In genomic region chr11:111309516-111309915, GRCh38 we compare ENCODE assay signal across 26 cellular contexts.
DNase-seq lines count a peak whose midpoint lies in the region; ATAC-seq, FAIRE-seq and TF ChIP-seq lines count a peak whose summit lies in the region.
"Had no signal": no experiment of that assay in that cellular context is flagged by ENCODE, and none has a peak within 500 bp of the region (broad histone marks: within the 10 kb centered on the region; RNA-seq: fewer than 3 reads in every experiment).

No MANE protein-coding gene starts in this region.

- ATAC-seq in HG03135 (IDR thresholded peaks at IDR 0.05; ENCODE audit: unreplicated experiment) (no peak), HG02798 (IDR thresholded peaks at IDR 0.05; ENCODE audit: poor library complexity, unreplicated experiment) (no peak)
- no peak for ATAC-seq in activated naive CD8-positive, alpha-beta T cell treated with anti-CD3 and anti-CD28 coated beads, Interleukin-2, amount 50 U/mL, for 24 hours
- ATAC-seq: left ventricle myocardium superior; stimulated activated naive B cell treated with anti-CD40 and anti-IgM and Interleukin-4, amounts not matched to agents 10 μg/mL and 1 μg/mL and 100 μg/mL, for 72 hours had no signal

- no peaks in the 10 kb centered on the region for H3K27me3 ChIP-seq in mucosa of rectum (ENCODE audit: control insufficient read depth in 2 of 2, insufficient read depth in 2 of 2, low read length in 2 of 2)
- H3K27me3 ChIP-seq: hepatocyte, right atrium auricular region had no signal

- no peak overlapping the region for H3K9ac ChIP-seq in mucosa of rectum (ENCODE audit: low read depth in 1 of 2, low read length in 2 of 2)
- H3K9ac ChIP-seq: GM23248 had no signal

- H3K36me3 ChIP-seq in mucosa of rectum (ENCODE audit: control insufficient read depth in 2 of 2, insufficient read depth in 2 of 2, low read length in 2 of 2), result no peaks in the 10 kb centered on the region
- H3K36me3 ChIP-seq: right atrium auricular region had no signal

- H3K9me3 Mint-ChIP-seq in activated naive CD8-positive, alpha-beta T cell treated with anti-CD3 and anti-CD28 coated beads, Interleukin-2, amount 50 U/mL, for 24 hours, result peaks cover 7% of the 10 kb centered on the region
- H3K9me3 Mint-ChIP-seq: activated T-cell treated with anti-CD3 and anti-CD28 coated beads, Interleukin-2, amount 50 U/mL, for 24 hours; CD4-positive, alpha-beta T cell; T-helper 1 cell treated with Interleukin-12 subunit alpha and Interleukin-12 subunit beta and Interleukin-4 antibody, amounts not matched to agents 30 μg/mL and 1 μg/mL, for 36 hours had no signal

- no peak overlapping the region for H3K4me3 Mint-ChIP-seq in activated naive CD8-positive, alpha-beta T cell treated with anti-CD3 and anti-CD28 coated beads, Interleukin-2, amount 50 U/mL, for 24 hours
- H3K4me3 Mint-ChIP-seq: activated T-cell treated with anti-CD3 and anti-CD28 coated beads, Interleukin-2, amount 50 U/mL, for 24 hours; CD4-positive, alpha-beta T cell; mesothelial cell of epicardium; nephron; stimulated activated naive B cell treated with anti-CD40 and anti-IgM and Interleukin-4, amounts not matched to agents 10 μg/mL and 1 μg/mL and 100 μg/mL, for 72 hours; T-helper 1 cell treated with Interleukin-12 subunit alpha and Interleukin-12 subunit beta and Interleukin-4 antibody, amounts not matched to agents 30 μg/mL and 1 μg/mL, for 36 hours had no signal

- peak; percentile 53 for FAIRE-seq in D721Med (lab: Jason Lieb, UNC)
- FAIRE-seq: colon had no signal

- H3K27me3 Mint-ChIP-seq in activated naive CD8-positive, alpha-beta T cell treated with anti-CD3 and anti-CD28 coated beads, Interleukin-2, amount 50 U/mL, for 24 hours, result peaks cover 16% of the 10 kb centered on the region

- no peaks in the 10 kb centered on the region for H3K4me1 Mint-ChIP-seq in activated naive CD8-positive, alpha-beta T cell treated with anti-CD3 and anti-CD28 coated beads, Interleukin-2, amount 50 U/mL, for 24 hours

- H3K9me3 ChIP-seq in mucosa of rectum (ENCODE audit: control insufficient read depth in 2 of 2, low read length in 2 of 2), result no peaks in the 10 kb centered on the region
- H3K9me3 ChIP-seq: right atrium auricular region had no signal

- peaks cover 11 to 21% of the 10 kb centered on the region in 2 donors for H3K4me1 ChIP-seq in mucosa of rectum (ENCODE audit: control insufficient read depth in 2 of 2, insufficient read depth in 2 of 2, low read length in 2 of 2)
- H3K4me1 ChIP-seq: right atrium auricular region had no signal

- TF ChIP-seq CTCF in D721Med (IDR thresholded peaks at IDR 0.05; ENCODE audit: insufficient read depth, missing control alignments), result no peak

- H3K27ac ChIP-seq in mucosa of rectum (ENCODE audit: low read depth in 2 of 2, low read length in 2 of 2), result peak overlapping the region; percentile 36 to 52
- H3K27ac ChIP-seq: GM23248, hepatocyte, right atrium auricular region had no signal

- no peak overlapping the region for H3K27ac Mint-ChIP-seq in activated naive CD8-positive, alpha-beta T cell treated with anti-CD3 and anti-CD28 coated beads, Interleukin-2, amount 50 U/mL, for 24 hours
- H3K27ac Mint-ChIP-seq: activated T-cell treated with anti-CD3 and anti-CD28 coated beads, Interleukin-2, amount 50 U/mL, for 24 hours; CD4-positive, alpha-beta T cell; mesothelial cell of epicardium; nephron; stimulated activated naive B cell treated with anti-CD40 and anti-IgM and Interleukin-4, amounts not matched to agents 10 μg/mL and 1 μg/mL and 100 μg/mL, for 72 hours; T-helper 1 cell treated with Interleukin-12 subunit alpha and Interleukin-12 subunit beta and Interleukin-4 antibody, amounts not matched to agents 30 μg/mL and 1 μg/mL, for 36 hours had no signal

- peaks cover 2% of the 10 kb centered on the region for H3K36me3 Mint-ChIP-seq in activated naive CD8-positive, alpha-beta T cell treated with anti-CD3 and anti-CD28 coated beads, Interleukin-2, amount 50 U/mL, for 24 hours (ENCODE audit: low read depth)
- H3K36me3 Mint-ChIP-seq: mesothelial cell of epicardium had no signal

- DNase-seq in D721Med (ENCODE audit: insufficient read length, low spot score) (no peak), DMS79 treated with DMSO at 0.1 percent for 48 hours (lab: John Stamatoyannopoulos, UW) (peak; percentile 92), NCI-H524 treated with DMSO at 0.1 percent for 48 hours (lab: John Stamatoyannopoulos, UW) (peak; percentile 61)
- no peak for DNase-seq in activated naive CD8-positive, alpha-beta T cell treated with anti-CD3 and anti-CD28 coated beads, Interleukin-2, amount 50 U/mL, for 24 hours
- DNase-seq: activated naive CD4-positive, alpha-beta T cell treated with Interleukin-2 at 50 U/mL for 16 hours; activated T-cell treated with anti-CD3 and anti-CD28 coated beads, Interleukin-2, amount 50 U/mL, for 24 hours; amygdala; CD4-positive, alpha-beta T cell; effector CD8-positive, alpha-beta T cell; erythroblast; foreskin melanocyte; GDM1; GM23248; left ventricle myocardium superior; MV-4-11; stimulated activated CD4-positive, alpha-beta T cell treated with anti-CD3 and anti-CD28 coated beads, Interleukin-4, amount 100 ng/mL, for 24 hours; stimulated activated naive B cell treated with anti-CD40 and anti-IgM and Interleukin-4, amounts not matched to agents 10 μg/mL and 1 μg/mL and 100 μg/mL, for 72 hours had no signal

- H3K4me3 ChIP-seq in mucosa of rectum (ENCODE audit: low read length in 2 of 2), result no peak overlapping the region
- H3K4me3 ChIP-seq: GM23248, hepatocyte, right atrium auricular region had no signal

Comparison
In these comparisons a context has a peak if more than half of its experiments do, and no peak if none do; other contexts are left out.
1. DNase-seq: peak in DMS79 treated with DMSO at 0.1 percent for 48 hours (single experiment) and NCI-H524 treated with DMSO at 0.1 percent for 48 hours (single experiment); none in D721Med (single experiment) and activated naive CD8-positive, alpha-beta T cell treated with anti-CD3 and anti-CD28 coated beads, Interleukin-2, amount 50 U/mL, for 24 hours (single experiment).